Comparison of ENCODE assay signal across 24 cellular contexts in the genomic region with DNA sequence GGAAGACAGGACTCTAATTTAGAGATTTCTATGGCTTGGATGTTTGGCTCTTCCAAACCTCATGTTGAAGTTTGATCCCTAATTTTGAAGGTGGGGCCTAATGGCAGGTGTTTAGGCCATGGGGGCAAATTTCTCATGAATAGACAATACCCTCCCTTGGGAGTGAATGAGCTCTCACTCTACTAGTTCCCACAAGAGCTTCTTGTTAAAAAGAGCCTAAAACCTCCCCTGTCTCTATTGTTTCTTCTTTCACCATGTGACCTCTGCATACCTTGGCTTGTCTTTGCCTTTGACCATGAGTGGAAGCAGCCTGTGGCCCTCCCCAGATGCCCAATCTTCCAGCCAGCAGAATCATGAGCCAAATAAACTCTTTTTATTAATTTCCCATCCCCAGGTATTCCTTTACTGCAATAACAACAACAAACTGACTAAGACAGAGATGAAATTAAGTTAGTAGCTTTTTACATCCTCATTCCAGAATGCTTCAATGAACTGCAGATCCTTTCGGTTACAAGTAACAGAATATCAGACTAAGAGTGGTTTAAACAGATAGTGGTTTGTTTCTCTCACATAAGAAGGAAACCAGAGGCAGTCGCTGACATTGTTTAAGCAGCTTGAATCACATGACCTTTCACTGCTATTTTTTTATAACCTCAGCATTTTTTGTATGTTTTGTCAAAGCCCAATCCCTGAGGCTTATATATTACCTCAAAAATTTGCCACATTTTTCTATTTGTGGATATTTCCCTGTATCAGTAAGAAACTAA.
DNase-seq lines count a peak whose midpoint lies in the region; ATAC-seq, FAIRE-seq and TF ChIP-seq lines count a peak whose summit lies in the region.
"Had no signal": no experiment of that assay in that cellular context is flagged by ENCODE, and none has a peak within 500 bp of the region (broad histone marks: within the 10 kb centered on the region; RNA-seq: fewer than 3 reads in every experiment).

No MANE protein-coding gene starts in this region.

- no peak overlapping the region for H3K27ac Mint-ChIP-seq in activated naive CD4-positive, alpha-beta T cell treated with anti-CD3 and anti-CD28 coated beads, Interleukin-2, amount 50 U/mL, for 72 hours
- H3K27ac Mint-ChIP-seq: activated B cell treated with CpG ODN at 0.5 μM for 24 hours; activated CD8-positive, alpha-beta T cell treated with anti-CD3 and anti-CD28 coated beads for 36 hours; activated T-cell treated with anti-CD3 and anti-CD28 coated beads, Interleukin-2, amount 50 U/mL, for 24 hours had no signal

- no peaks in the 10 kb centered on the region for H3K27me3 ChIP-seq in GM12878 (replicated peaks in 1 of 2; ENCODE audit: control insufficient read depth in 2 of 2, insufficient read depth in 2 of 2, low read length in 1 of 2)
- H3K27me3 ChIP-seq: esophagus squamous epithelium, spleen had no signal

- POLR2A ChIA-PET in GM12878 (lab: Charles Lee): no interaction called here

- TF ChIP-seq CTCF in GM12865 (IDR thresholded peaks at IDR 0.05; ENCODE audit: insufficient read depth, low read depth, low read length, missing control alignments) (no peak), GM12878 (IDR thresholded peaks at IDR 0.05 in 2 of 3, conservative IDR thresholded peaks at IDR 0.05 in 1 of 3; ENCODE audit: control insufficient read depth in 2 of 3, extremely low read depth in 1 of 3, insufficient read depth in 1 of 3, low read depth in 3 of 3, low read length in 3 of 3) (no peak)

- RAD21 ChIA-PET in GM12878 (lab: Charles Lee; ENCODE audit: unreplicated experiment): interaction anchor here (1.0 to 1.4 kb wide), 3 partner anchors 16 to 30 kb away, joined by 3 to 7 read pairs (median 4); no protein-coding TSS in a partner anchor

- peak; percentile 13 for FAIRE-seq in GM12878 (lab: Jason Lieb, UNC)
- no peak for FAIRE-seq in GM19239 (lab: Jason Lieb, UNC)
- FAIRE-seq: A204.1 had no signal

- H4K20me1 ChIP-seq in GM12878 (ENCODE audit: control insufficient read depth, insufficient read depth): no peaks in the 10 kb centered on the region

- peak overlapping the region; percentile 55 for H3K27ac ChIP-seq in GM12878 (ENCODE audit: control insufficient read depth, insufficient read depth)
- H3K27ac ChIP-seq: C4-2B, esophagus squamous epithelium, HL-60, spleen had no signal

- intact Hi-C loops in GM12878 (cut with micrococcal nuclease; ENCODE audit: unreplicated experiment): no loop called here

- CTCF ChIA-PET in GM12878 (lab: Yijun Ruan, JAX): interaction anchor here (0.9 kb wide), 1 partner anchor 8 kb away, joined by 3 read pairs; no protein-coding TSS in a partner anchor

- H3K79me2 ChIP-seq in GM12878 (ENCODE audit: control insufficient read depth, insufficient read depth, low read length): no peaks in the 10 kb centered on the region

- ATAC-seq in GM21423 (IDR thresholded peaks at IDR 0.05; ENCODE audit: unreplicated experiment) (peak; percentile 38), HG02884 (IDR thresholded peaks at IDR 0.05; ENCODE audit: unreplicated experiment) (peak; percentile 42), GM12878 (peak; percentile 64), GM19467 (IDR thresholded peaks at IDR 0.05; ENCODE audit: unreplicated experiment) (no peak)
- no peak for ATAC-seq in activated naive CD4-positive, alpha-beta T cell treated with anti-CD3 and anti-CD28 coated beads, Interleukin-2, amount 50 U/mL, for 72 hours
- ATAC-seq: activated CD8-positive, alpha-beta T cell treated with anti-CD3 and anti-CD28 coated beads for 36 hours; Panc1 had no signal

- TF ChIP-seq POLR2A in GM12878 (IDR thresholded peaks at IDR 0.05; ENCODE audit: low read depth, low read length): no peak

- H3K4me1 ChIP-seq in GM12878 (ENCODE audit: control insufficient read depth, insufficient read depth, low read length): no peaks in the 10 kb centered on the region
- H3K4me1 ChIP-seq: esophagus squamous epithelium, spleen had no signal

- 2% methylated on average over 2 of the region's 2 CpGs for WGBS in GM12878 (ENCODE audit: insufficient coverage, insufficient replicate concordance, low lambda C conversion rate, missing lambda C conversion rate)

- peaks cover 20% of the 10 kb centered on the region in 2 donors for H3K9me3 Mint-ChIP-seq in activated naive CD4-positive, alpha-beta T cell treated with anti-CD3 and anti-CD28 coated beads, Interleukin-2, amount 50 U/mL, for 72 hours

- BruUV-seq in GM12878 (replicated peaks; lab: Mats Ljungman, UMichigan): no TSS peak

- TF ChIP-seq RAD21 in GM12878 (IDR thresholded peaks at IDR 0.05; ENCODE audit: insufficient read depth, low read depth, low read length): no peak

- H3K4me2 ChIP-seq in GM12878 (ENCODE audit: control insufficient read depth, insufficient read depth): 0 out of 2 replicates have a peak overlapping the region, but pooled peaks have one; percentile 17

- peaks cover 0 to 6% of the 10 kb centered on the region in 2 donors for H3K36me3 Mint-ChIP-seq in activated naive CD4-positive, alpha-beta T cell treated with anti-CD3 and anti-CD28 coated beads, Interleukin-2, amount 50 U/mL, for 72 hours

- H3K4me3 ChIP-seq in GM12865 (ENCODE audit: low read depth, low read length) (no peak overlapping the region), GM12878 (no peak overlapping the region)
- H3K4me3 ChIP-seq: esophagus squamous epithelium, spleen had no signal

- no peak overlapping the region for H2AFZ ChIP-seq in GM12878 (ENCODE audit: control insufficient read depth, low read depth, low read length)

- TF ChIP-seq EP300 in GM12878 (IDR thresholded peaks at IDR 0.05; ENCODE audit: borderline replicate concordance in 1 of 2, control insufficient read depth in 1 of 2, low read depth in 2 of 2, low read length in 2 of 2): no peak

- peak; percentile 79 for DNase-seq in GM12865 (ENCODE audit: low read depth)
- peak; percentile 16 for DNase-seq in GM12878 (ENCODE audit: low read depth, low spot score)
- no peak for DNase-seq in activated naive CD4-positive, alpha-beta T cell treated with anti-CD3 and anti-CD28 coated beads, Interleukin-2, amount 50 U/mL, for 72 hours (ENCODE audit: low spot score in 2 of 2)
- no peak for DNase-seq in SK-N-DZ (ENCODE audit: low spot score)
- no peak for DNase-seq in GM19239 (ENCODE audit: insufficient read length, low spot score)
- DNase-seq: activated B cell treated with CpG ODN at 0.5 μM for 24 hours; activated CD8-positive, alpha-beta T cell treated with anti-CD3 and anti-CD28 coated beads for 36 hours; activated naive CD4-positive, alpha-beta T cell treated with anti-CD3 and anti-CD28 coated beads, Interleukin-2, amount 50 U/mL, for 16 hours; activated T-cell treated with anti-CD3 and anti-CD28 coated beads, Interleukin-2, amount 50 U/mL, for 24 hours; effector memory CD4-positive, alpha-beta T cell; esophagus squamous epithelium; IMR-90; midbrain; NCI-H1694 treated with DMSO at 0.1 percent for 48 hours; NCI-H774; stimulated activated CD4-positive, alpha-beta T cell treated with anti-CD3 and anti-CD28 coated beads, Interleukin-4, amount 100 ng/mL, for 4 hours had no signal

- SMC1A ChIA-PET in GM12878 (lab: Charles Lee; ENCODE audit: uncharacterized antibody, unreplicated experiment): interaction anchor here (1.0 to 3.7 kb wide), 9 partner anchors 11 to 244 kb away, joined by 3 to 23 read pairs (median 5); no protein-coding TSS in a partner anchor

- H3K9me3 ChIP-seq in GM12878 (replicated peaks; ENCODE audit: control insufficient read depth, insufficient read depth, low read length): no peaks in the 10 kb centered on the region

- no peaks in the 10 kb centered on the region for H3K36me3 ChIP-seq in GM12878 (ENCODE audit: control insufficient read depth in 2 of 2, insufficient read depth in 2 of 2, low read length in 1 of 2)
- H3K36me3 ChIP-seq: esophagus squamous epithelium, spleen had no signal

- in situ Hi-C loops in GM12878 (cut with MboI): no loop called here

- no peak overlapping the region for H3K9ac ChIP-seq in GM12878 (ENCODE audit: control insufficient read depth, insufficient read depth, low read length)

TF ChIP-seq in GM12878, 131 proteins besides CTCF, POLR2A, EP300 and RAD21:
- TF ChIP-seq CREM (IDR thresholded peaks at IDR 0.05; ENCODE audit: low read depth) (0 out of 2 replicates have a peak, but pooled peaks have one; percentile 12), NFXL1 (IDR thresholded peaks at IDR 0.05; ENCODE audit: borderline replicate concordance) (no peak), MEF2B (IDR thresholded peaks at IDR 0.05; ENCODE audit: partially characterized antibody, poor library complexity, severe bottlenecking) (peak; percentile 55), ZNF592 (IDR thresholded peaks at IDR 0.05) (no peak), RUNX3 (IDR thresholded peaks at IDR 0.05; ENCODE audit: low read length) (peak; percentile 29; the same call in 1 of the 2 replicates), ZBED1 (IDR thresholded peaks at IDR 0.05; ENCODE audit: borderline replicate concordance) (no peak), HDGF (IDR thresholded peaks at IDR 0.05) (no peak), TCF7 (IDR thresholded peaks at IDR 0.05; ENCODE audit: borderline replicate concordance) (0 out of 2 replicates have a peak, but pooled peaks have one; percentile 9)

Comparison
In these comparisons a context has a peak if more than half of its experiments do, and no peak if none do; other contexts are left out.
1. DNase-seq: peak in GM12865 (single experiment) and GM12878 (single experiment); none in activated naive CD4-positive, alpha-beta T cell treated with anti-CD3 and anti-CD28 coated beads, Interleukin-2, amount 50 U/mL, for 72 hours (0 of 2), SK-N-DZ (single experiment) and GM19239 (single experiment).
2. ATAC-seq: peak in GM21423 (single experiment), HG02884 (single experiment) and GM12878 (single experiment); none in activated naive CD4-positive, alpha-beta T cell treated with anti-CD3 and anti-CD28 coated beads, Interleukin-2, amount 50 U/mL, for 72 hours (0 of 2) and GM19467 (single experiment).